In the genomic region with DNA sequence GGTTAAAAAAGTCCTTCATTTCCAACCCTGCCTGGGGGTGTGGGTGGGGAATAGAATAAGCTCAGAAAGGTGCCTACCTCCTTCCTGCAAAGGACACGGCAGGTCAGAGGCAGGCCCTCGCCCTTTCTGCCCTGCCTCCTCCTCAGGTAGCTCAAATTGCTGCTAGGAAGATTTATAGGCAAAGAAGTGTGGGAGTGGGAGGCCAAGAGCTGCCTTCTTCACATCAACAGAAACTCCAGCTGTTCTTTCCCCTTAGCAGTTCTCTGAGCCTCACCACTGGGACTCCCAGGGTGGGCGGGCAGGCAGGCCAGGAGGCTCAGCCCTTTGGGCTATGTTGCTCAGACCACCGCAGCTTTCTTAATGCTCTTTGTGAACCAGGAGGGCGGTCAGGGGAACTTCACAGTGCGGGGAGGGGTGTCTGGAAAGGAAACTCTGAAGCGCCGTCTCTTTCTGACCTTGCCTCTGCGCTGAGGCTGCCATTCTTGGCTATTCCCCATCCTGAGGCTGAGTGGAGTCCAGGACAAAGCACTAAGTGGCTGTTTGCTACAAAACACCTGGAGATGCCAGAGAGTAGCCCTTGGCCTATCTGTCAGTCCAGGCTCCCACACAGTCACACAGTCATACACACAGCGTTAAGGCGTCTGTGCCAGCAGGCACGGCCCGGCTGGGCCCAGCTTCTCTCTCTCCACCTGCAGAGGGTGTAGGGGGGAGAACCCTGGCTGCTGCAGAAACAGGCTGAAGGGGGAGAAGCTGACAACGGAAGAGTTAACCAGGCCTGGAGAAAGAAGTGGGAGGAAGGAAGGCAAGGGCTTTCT, we compare ENCODE assay signal across 1 cellular context.
A peak's percentile ranks its signal among the peaks of the same experiment; 100 is the strongest.
TF ChIP-seq lines count a peak whose summit lies in the region.

No MANE protein-coding gene starts in this region.

TF ChIP-seq in HepG2, 621 proteins besides CTCF, POLR2A, EP300 and RAD21:
- no peak for TF ChIP-seq ZC3H13 (CRISPR knock-in tag; IDR thresholded peaks at IDR 0.05)
- TF ChIP-seq RBM22 (optimal IDR thresholded peaks at IDR 0.05; ENCODE audit: low read length): peak; percentile 24
